ENCODE assay signal across 21 cellular contexts in genomic region chr20:59667981-59668515, GRCh38.
"Had no signal": no experiment of that assay in that cellular context is flagged by ENCODE, and none has a peak within 500 bp of the region (broad histone marks: within the 10 kb centered on the region; RNA-seq: fewer than 3 reads in every experiment).

No MANE protein-coding gene starts in this region.

- FAIRE-seq: colon, endothelial cell of umbilical vein, frontal cortex, keratinocyte, pancreas, small intestine had no signal

- H3K4me3 ChIP-seq: lung, pancreas, right lobe of liver, thoracic aorta, tibial nerve had no signal

- H3K36me3 Mint-ChIP-seq: memory B cell; natural killer cell; stimulated activated naive B cell treated with anti-CD40 and anti-IgM and Interleukin-4, amounts not matched to agents 10 μg/mL and 1 μg/mL and 100 μg/mL, for 72 hours had no signal

- H3K27me3 Mint-ChIP-seq: stimulated activated naive CD8-positive, alpha-beta T cell treated with anti-CD3 and anti-CD28 coated beads, Interleukin-15, Interleukin-2, amounts not matched to agents 100 ng/mL and 50 ng/mL, for 24 hours had no signal

- H3K4me3 Mint-ChIP-seq: dendritic cell treated with granulocyte-macrophage colony-stimulating factor and Interleukin-4, amounts not matched to agents 40 ng/mL and 50 ng/mL, for 4 days; memory B cell; natural killer cell; stimulated activated naive B cell treated with anti-CD40 and anti-IgM and Interleukin-4, amounts not matched to agents 10 μg/mL and 1 μg/mL and 100 μg/mL, for 72 hours; stimulated activated naive CD8-positive, alpha-beta T cell treated with anti-CD3 and anti-CD28 coated beads, Interleukin-15, Interleukin-2, amounts not matched to agents 100 ng/mL and 50 ng/mL, for 24 hours had no signal

- H3K9me3 ChIP-seq: pancreas, right lobe of liver, thoracic aorta, tibial nerve had no signal

- DNase-seq: cerebellar nuclear complex; effector memory CD4-positive, alpha-beta T cell; natural killer cell; occipital lobe; pancreas; retina; right lobe of liver; small intestine; stimulated activated CD4-positive, alpha-beta T cell treated with anti-CD3 and anti-CD28 coated beads, Interleukin-15, amount 100 ng/mL, for 24 hours; stimulated activated CD4-positive, alpha-beta T cell treated with anti-CD3 and anti-CD28 coated beads, Interleukin-2, amount 100 ng/mL, for 48 hours; stimulated activated naive B cell treated with anti-CD40 and anti-IgM and Interleukin-4, amounts not matched to agents 10 μg/mL and 1 μg/mL and 100 μg/mL, for 72 hours had no signal

- H3K9me3 Mint-ChIP-seq: dendritic cell treated with granulocyte-macrophage colony-stimulating factor and Interleukin-4, amounts not matched to agents 40 ng/mL and 50 ng/mL, for 4 days; memory B cell; natural killer cell; stimulated activated naive CD8-positive, alpha-beta T cell treated with anti-CD3 and anti-CD28 coated beads, Interleukin-15, Interleukin-2, amounts not matched to agents 100 ng/mL and 50 ng/mL, for 24 hours had no signal

- H3K27me3 ChIP-seq: pancreas, right lobe of liver, tibial nerve had no signal

- H3K27ac Mint-ChIP-seq: dendritic cell treated with granulocyte-macrophage colony-stimulating factor and Interleukin-4, amounts not matched to agents 40 ng/mL and 50 ng/mL, for 4 days; memory B cell; natural killer cell; stimulated activated naive B cell treated with anti-CD40 and anti-IgM and Interleukin-4, amounts not matched to agents 10 μg/mL and 1 μg/mL and 100 μg/mL, for 72 hours; stimulated activated naive CD8-positive, alpha-beta T cell treated with anti-CD3 and anti-CD28 coated beads, Interleukin-15, Interleukin-2, amounts not matched to agents 100 ng/mL and 50 ng/mL, for 24 hours had no signal

- H3K36me3 ChIP-seq: pancreas, right lobe of liver, thoracic aorta, tibial nerve had no signal

- H3K4me1 ChIP-seq: pancreas, right lobe of liver, tibial nerve had no signal

- H3K4me1 Mint-ChIP-seq: memory B cell; natural killer cell; stimulated activated naive B cell treated with anti-CD40 and anti-IgM and Interleukin-4, amounts not matched to agents 10 μg/mL and 1 μg/mL and 100 μg/mL, for 72 hours had no signal

- H3K27ac ChIP-seq: pancreas, right lobe of liver, thoracic aorta, tibial nerve had no signal
